In genomic region chr4:153465922-153466636, GRCh38 we compare ENCODE assay signal across 8 cellular contexts. TPM values are rescaled to one million over a fixed set of nuclear protein-coding genes. Genes with fewer than 3 reads are reported as not detected.
DNase-seq lines count a peak whose midpoint lies in the region; ATAC-seq and TF ChIP-seq lines count a peak whose summit lies in the region.

TSS of gene TMEM131L (plus strand) at chr4:153466360. CDS start at chr4:153466398, 38 bp downstream.

- peak within 1 kb of the TSS; percentile 91 for H3K4me3 Mint-ChIP-seq in dendritic cell treated with granulocyte-macrophage colony-stimulating factor and Interleukin-4, amounts not matched to agents 40 ng/mL and 50 ng/mL, for 4 days

- POLR2A ChIA-PET in A673 (lab: Charles Lee; ENCODE audit: low non-redundant PET) = interaction anchor here (0.7 to 1.3 kb wide), 3 partner anchors 11 to 111 kb away, joined by 3 read pairs; no protein-coding TSS in a partner anchor

- ATAC-seq in GM18867 (IDR thresholded peaks at IDR 0.05; ENCODE audit: unreplicated experiment) (peak; percentile 52), HG03095 (IDR thresholded peaks at IDR 0.05; ENCODE audit: unreplicated experiment) (peak; percentile 37), left lung (peak; percentile 82)

- H3K36me3 ChIP-seq in A673 (ENCODE audit: insufficient read depth, low read length, poor library complexity, severe bottlenecking) (no peaks in the 10 kb centered on the region), left lung (no peaks in the 10 kb centered on the region)

- peaks cover 12% of the 10 kb centered on the region for H3K27me3 Mint-ChIP-seq in dendritic cell treated with granulocyte-macrophage colony-stimulating factor and Interleukin-4, amounts not matched to agents 40 ng/mL and 50 ng/mL, for 4 days

- no peaks in the 10 kb centered on the region for H3K9me3 Mint-ChIP-seq in dendritic cell treated with granulocyte-macrophage colony-stimulating factor and Interleukin-4, amounts not matched to agents 40 ng/mL and 50 ng/mL, for 4 days

- TF ChIP-seq CTCF in A673 (conservative IDR thresholded peaks at IDR 0.05; ENCODE audit: low read depth, low read length) (no peak), left lung (IDR thresholded peaks at IDR 0.05) (no peak)

- peak within 1 kb of the TSS; percentile 79 for H3K27ac Mint-ChIP-seq in dendritic cell treated with granulocyte-macrophage colony-stimulating factor and Interleukin-4, amounts not matched to agents 40 ng/mL and 50 ng/mL, for 4 days

- H3K4me3 ChIP-seq in A673 (ENCODE audit: low read depth, low read length, poor library complexity, severe bottlenecking) (peak within 1 kb of the TSS; percentile 91), left lung (peak within 1 kb of the TSS; percentile 89 to 92)

- peaks cover 17% of the 10 kb centered on the region for H3K36me3 Mint-ChIP-seq in dendritic cell treated with granulocyte-macrophage colony-stimulating factor and Interleukin-4, amounts not matched to agents 40 ng/mL and 50 ng/mL, for 4 days (ENCODE audit: low read depth)

- H3K27ac ChIP-seq in A673 (ENCODE audit: low read depth, low read length, poor library complexity, severe bottlenecking) = peak within 1 kb of the TSS; percentile 90
- H3K27ac ChIP-seq in left lung = peak within 1 kb of the TSS; percentile 82 to 95

- intact Hi-C loops in A673 (cut with micrococcal nuclease; ENCODE audit: unreplicated experiment) = loop anchor here (2.0 to 10.0 kb wide), 2 partner anchors 109 to 121 kb away; partner anchors contain the start of gene MND1
- intact Hi-C loops in dendritic cell treated with granulocyte-macrophage colony-stimulating factor and Interleukin-4, amounts not matched to agents 40 ng/mL and 50 ng/mL, for 4 days (cut with micrococcal nuclease) = loop anchor here (1.0 to 5.0 kb wide), 2 partner anchors 33 to 56 kb away; no protein-coding TSS in a partner anchor
- intact Hi-C loops in left lung (cut with DNase I) = no loop called here

- no TSS peak for BruUV-seq in A673 (replicated peaks; lab: Mats Ljungman, UMichigan)

- H3K9me3 ChIP-seq in A673 (ENCODE audit: low read depth, low read length, poor library complexity, severe bottlenecking) (no peaks in the 10 kb centered on the region), left lung (no peaks in the 10 kb centered on the region)

- CTCF ChIA-PET in A673 (lab: Charles Lee) = interaction anchor here (0.8 to 1.3 kb wide), 3 partner anchors 33 to 177 kb away, joined by 3 to 4 read pairs (median 3); no protein-coding TSS in a partner anchor

- H3K4me1 Mint-ChIP-seq in dendritic cell treated with granulocyte-macrophage colony-stimulating factor and Interleukin-4, amounts not matched to agents 40 ng/mL and 50 ng/mL, for 4 days (ENCODE audit: low read depth) = peaks cover 40% of the 10 kb centered on the region

- DNase-seq in A673 (ENCODE audit: low spot score) = peak; percentile 85
- DNase-seq in NCI-H345 (lab: John Stamatoyannopoulos, UW) = peak; percentile 64
- peak; percentile 49 to 56 for DNase-seq in activated CD4-positive, alpha-beta T cell treated with anti-CD3 and anti-CD28 coated beads for 24 hours (ENCODE audit: low read depth in 2 of 2)
- DNase-seq in left lung = peak; percentile 78 to 94
- DNase-seq in stimulated activated CD4-positive, alpha-beta T cell treated with anti-CD3 and anti-CD28 coated beads, Interleukin-4, amount 100 ng/mL, for 24 hours = peak; percentile 63

- H3K27me3 ChIP-seq in A673 (replicated peaks; ENCODE audit: insufficient read depth, low read depth, low read length, poor library complexity) = no peaks in the 10 kb centered on the region
- H3K27me3 ChIP-seq in left lung = no peaks in the 10 kb centered on the region

- H3K4me1 ChIP-seq in A673 (ENCODE audit: insufficient read depth, low read length, poor library complexity, severe bottlenecking) (peaks cover 34% of the 10 kb centered on the region), left lung (peaks cover 3 to 52% of the 10 kb centered on the region in 2 donors)

RNA-seq across cellular contexts. Expression of gene TMEM131L, which starts in this region (rescaled TPM):
- total RNA-seq in A673 (2021) (17.0 and 18.4 TPM in 2 replicates), left lung (10 to 100 TPM; 17.6 to 20.2 TPM)

Comparison
In these comparisons a context has a peak if more than half of its experiments do, and no peak if none do; other contexts are left out.
1. Peak in every context shown above with its lines: DNase-seq, ATAC-seq, H3K4me3 ChIP-seq and H3K27ac ChIP-seq.
2. intact Hi-C loops: an anchor here in A673 (2.0 to 10.0 kb wide) and dendritic cell treated with granulocyte-macrophage colony-stimulating factor and Interleukin-4, amounts not matched to agents 40 ng/mL and 50 ng/mL, for 4 days (1.0 to 5.0 kb wide); none called in left lung.